Comparison of ENCODE assay signal across 18 cellular contexts in the genomic region with DNA sequence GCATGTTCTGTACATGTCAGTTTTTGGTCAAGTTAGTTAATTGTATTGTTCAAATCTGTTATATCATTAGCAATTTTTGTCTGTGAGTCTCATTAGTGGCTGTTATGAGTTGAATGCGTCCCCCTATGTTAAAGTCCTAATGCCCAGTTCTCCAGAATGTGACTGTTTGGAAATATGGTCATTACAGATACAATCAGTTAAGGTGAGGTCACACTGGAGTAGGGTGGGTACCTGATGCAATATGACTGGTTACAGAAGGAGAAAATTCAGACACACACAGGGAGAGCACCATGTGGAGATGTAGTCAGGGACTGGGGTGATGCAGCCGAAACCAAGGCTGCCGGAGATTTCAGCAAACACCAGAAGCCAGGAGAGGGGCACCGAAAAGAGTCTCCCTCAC. TPM values are rescaled to one million over a fixed set of nuclear protein-coding genes. Genes with fewer than 3 reads are reported as not detected.
DNase-seq lines count a peak whose midpoint lies in the region; ATAC-seq, FAIRE-seq and TF ChIP-seq lines count a peak whose summit lies in the region.
"Had no signal": no experiment of that assay in that cellular context is flagged by ENCODE, and none has a peak within 500 bp of the region (broad histone marks: within the 10 kb centered on the region; RNA-seq: fewer than 3 reads in every experiment).

No MANE protein-coding gene starts in this region.

- H3K4me1 ChIP-seq in K562 (replicated peaks in 1 of 2; ENCODE audit: control insufficient read depth in 2 of 2, insufficient read depth in 2 of 2, low read length in 2 of 2) (peaks cover 0 to 2% of the 10 kb centered on the region in 2 experiments; a peak in 3 of 5 replicates), trophoblast cell (ENCODE audit: control insufficient read depth in 1 of 2, insufficient read depth in 2 of 2, low read length in 2 of 2) (no peaks in the 10 kb centered on the region)
- H3K4me1 ChIP-seq: BE2C had no signal

- H3K9me3 Mint-ChIP-seq in activated naive CD4-positive, alpha-beta T cell treated with anti-CD3 and anti-CD28 coated beads for 36 hours: no peaks in the 10 kb centered on the region
- no peaks in the 10 kb centered on the region for H3K9me3 Mint-ChIP-seq in T-cell
- H3K9me3 Mint-ChIP-seq: CD4-positive, alpha-beta T cell had no signal

- no peaks in the 10 kb centered on the region for H3K79me1 ChIP-seq in trophoblast cell (ENCODE audit: low read length)

- no peak for DNase-seq in activated naive CD4-positive, alpha-beta T cell treated with anti-CD3 and anti-CD28 coated beads for 36 hours
- DNase-seq in activated naive CD4-positive, alpha-beta T cell (lab: John Stamatoyannopoulos, UW): no peak
- DNase-seq in T-cell (no peak), K562 (ENCODE audit: extremely low read depth in 1 of 4, low spot score in 3 of 4) (no peak), trophoblast cell (peak in 1 of 2 donors; percentile 35)
- no peak for DNase-seq in activated effector memory CD4-positive, alpha-beta T cell treated with Interleukin-2 at 50 U/mL for 16 hours
- DNase-seq: BE2C; Calu3; CD4-positive, alpha-beta T cell; DMS 273 treated with DMSO at 0.1 percent for 48 hours; DMS79; GDM1; GM23248 had no signal

- H3K18ac ChIP-seq in trophoblast cell (ENCODE audit: low read length): no peak overlapping the region

- no peaks in the 10 kb centered on the region for H3K9me1 ChIP-seq in K562 (ENCODE audit: control insufficient read depth, insufficient read depth, low read length)

- H3K4me2 ChIP-seq in K562 (ENCODE audit: insufficient read depth, low read length) (no peak overlapping the region), trophoblast cell (ENCODE audit: low read length) (no peak overlapping the region)

- H3K27me3 Mint-ChIP-seq in activated naive CD4-positive, alpha-beta T cell treated with anti-CD3 and anti-CD28 coated beads for 36 hours (ENCODE audit: low read depth): no peaks in the 10 kb centered on the region
- H3K27me3 Mint-ChIP-seq in T-cell: no peaks in the 10 kb centered on the region
- H3K27me3 Mint-ChIP-seq: CD4-positive, alpha-beta T cell had no signal

- H3K9ac ChIP-seq in K562 (ENCODE audit: insufficient read depth in 1 of 2, low read depth in 2 of 2, low read length in 2 of 2) (no peak overlapping the region), trophoblast cell (ENCODE audit: low read length) (no peak overlapping the region)
- H3K9ac ChIP-seq: GM23248 had no signal

- WGBS in K562 (ENCODE audit: insufficient coverage, low coverage, missing lambda C conversion rate): 77% methylated on average over 4 of the region's 4 CpGs
- WGBS in trophoblast cell (ENCODE audit: extremely low coverage, insufficient coverage, insufficient read length): no CpG with 5 or more reads among the region's 4 CpGs

- H3K4me3 ChIP-seq in K562 (no peak overlapping the region), trophoblast cell (ENCODE audit: low read depth, low read length) (no peak overlapping the region)
- H3K4me3 ChIP-seq: GM23248, HAP-1 had no signal

- no peaks in the 10 kb centered on the region for H4K20me1 ChIP-seq in K562 (replicated peaks; ENCODE audit: control insufficient read depth, insufficient read depth, low read length)

- no peak for TF ChIP-seq RAD21 in K562 (CRISPR knock-in tag; conservative IDR thresholded peaks at IDR 0.05 in 1 of 2, IDR thresholded peaks at IDR 0.05 in 1 of 2)

- no peaks in the 10 kb centered on the region for H3K9me3 ChIP-seq in K562 (replicated peaks; ENCODE audit: control insufficient read depth, insufficient read depth, low read depth, low read length)
- no peaks in the 10 kb centered on the region for H3K9me3 ChIP-seq in trophoblast cell (ENCODE audit: insufficient read depth, low read depth, low read length)
- H3K9me3 ChIP-seq: BE2C, HAP-1 had no signal

- peak overlapping the region; percentile 18 for H3K27ac Mint-ChIP-seq in activated naive CD4-positive, alpha-beta T cell treated with anti-CD3 and anti-CD28 coated beads for 36 hours
- peak overlapping the region; percentile 25 to 46 for H3K27ac Mint-ChIP-seq in T-cell

- TF ChIP-seq CTCF in K562 (IDR thresholded peaks at IDR 0.05 in 2 of 3, conservative IDR thresholded peaks at IDR 0.05 in 1 of 3; ENCODE audit: insufficient read depth in 2 of 3, low read depth in 1 of 3, low read length in 3 of 3): no peak

- no peak for TF ChIP-seq EP300 in K562 (IDR thresholded peaks at IDR 0.05; ENCODE audit: low read length)

- ATAC-seq in T-cell (replicated peaks in 1 of 4) (no peak), K562 (peak; percentile 86), HG03175 (IDR thresholded peaks at IDR 0.05; ENCODE audit: unreplicated experiment) (no peak)

- no peak overlapping the region for H2BK12ac ChIP-seq in trophoblast cell (ENCODE audit: low read length)

- peaks cover 10% of the 10 kb centered on the region for H3K36me3 Mint-ChIP-seq in activated naive CD4-positive, alpha-beta T cell treated with anti-CD3 and anti-CD28 coated beads for 36 hours (ENCODE audit: low read depth)
- H3K36me3 Mint-ChIP-seq in T-cell: peaks cover 40% of the 10 kb centered on the region

- H4K12ac ChIP-seq in trophoblast cell (ENCODE audit: low read depth, low read length): no peak overlapping the region

- no peak overlapping the region for H2BK5ac ChIP-seq in trophoblast cell (ENCODE audit: low read depth, low read length, poor library complexity)

- intact Hi-C loops in activated naive CD4-positive, alpha-beta T cell treated with anti-CD3 and anti-CD28 coated beads for 36 hours (cut with micrococcal nuclease): no loop called here
- intact Hi-C loops in K562 (cut with micrococcal nuclease): no loop called here

- no peaks in the 10 kb centered on the region for H3K36me3 ChIP-seq in K562 (ENCODE audit: control insufficient read depth, insufficient read depth, low read length)
- peaks cover 3 to 5% of the 10 kb centered on the region in 2 experiments for H3K36me3 ChIP-seq in trophoblast cell (ENCODE audit: control insufficient read depth in 1 of 2, insufficient read depth in 2 of 2, low read length in 2 of 2)
- H3K36me3 ChIP-seq: BE2C, HAP-1 had no signal

- no peak overlapping the region for H3K14ac ChIP-seq in trophoblast cell (ENCODE audit: low read length)

- no peak for FAIRE-seq in K562 (lab: Jason Lieb, UNC)
- FAIRE-seq: GM12892, GM18507 had no signal

- H2AFZ ChIP-seq in K562 (ENCODE audit: low read depth, low read length): no peak overlapping the region
- H2AFZ ChIP-seq in trophoblast cell (ENCODE audit: insufficient read depth, low read length, poor library complexity): no peak overlapping the region
- H2AFZ ChIP-seq: GM23248 had no signal

- no peaks in the 10 kb centered on the region for H3K27me3 ChIP-seq in K562 (ENCODE audit: control insufficient read depth in 2 of 2, insufficient read depth in 2 of 2, low read length in 2 of 2)
- H3K27me3 ChIP-seq in trophoblast cell (ENCODE audit: insufficient read depth, low read length): no peaks in the 10 kb centered on the region
- H3K27me3 ChIP-seq: BE2C had no signal

- H3K23ac ChIP-seq in trophoblast cell (ENCODE audit: low read length): peak overlapping the region; percentile 74

- H2BK120ac ChIP-seq in trophoblast cell (ENCODE audit: insufficient read depth, low read length, poor library complexity): no peak overlapping the region

- BruUV-seq in K562 (replicated peaks; lab: Mats Ljungman, UMichigan): no TSS peak

- CTCF ChIA-PET in activated naive CD4-positive, alpha-beta T cell treated with anti-CD3 and anti-CD28 coated beads for 36 hours (lab: Charles Lee): interaction anchor here (1.2 to 1.8 kb wide), 3 partner anchors 9 to 66 kb away, joined by 4 to 6 read pairs (median 5); no protein-coding TSS in a partner anchor
- CTCF ChIA-PET in T-cell (lab: Charles Lee) (no interaction called here), K562 (lab: Yijun Ruan, JAX; ENCODE audit: low intra/inter-chr PET ratio) (no interaction called here)

- no peak overlapping the region for H4K8ac ChIP-seq in trophoblast cell (ENCODE audit: low read depth, low read length)

- H3K27ac ChIP-seq in K562 (ENCODE audit: extremely low read depth, low read depth, low read length) (no peak overlapping the region), trophoblast cell (ENCODE audit: low read depth, low read length) (no peak overlapping the region)
- H3K27ac ChIP-seq: C4-2B, GM23248 had no signal

- no peak for TF ChIP-seq POLR2A in K562 (conservative IDR thresholded peaks at IDR 0.05)

- H3K4me1 Mint-ChIP-seq in activated naive CD4-positive, alpha-beta T cell treated with anti-CD3 and anti-CD28 coated beads for 36 hours (ENCODE audit: low read depth): peaks cover 43% of the 10 kb centered on the region
- peaks cover 22 to 32% (median 28%) of the 10 kb centered on the region in 3 donors for H3K4me1 Mint-ChIP-seq in T-cell

- in situ Hi-C loops in K562 (cut with MboI): no loop called here

- H3K79me2 ChIP-seq in K562 (ENCODE audit: control insufficient read depth, insufficient read depth, low read length): no peaks in the 10 kb centered on the region
- H3K79me2 ChIP-seq in trophoblast cell (ENCODE audit: control insufficient read depth, insufficient read depth, low read length, poor library complexity): no peaks in the 10 kb centered on the region

- POLR2A ChIA-PET in T-cell (lab: Charles Lee): no interaction called here
- POLR2A ChIA-PET in K562 (lab: Yijun Ruan, JAX): no interaction called here

- no peak overlapping the region for H3K4ac ChIP-seq in trophoblast cell (ENCODE audit: low read depth, low read length)

- no peak overlapping the region for H3K4me3 Mint-ChIP-seq in activated naive CD4-positive, alpha-beta T cell treated with anti-CD3 and anti-CD28 coated beads for 36 hours
- H3K4me3 Mint-ChIP-seq in T-cell: no peak overlapping the region
- H3K4me3 Mint-ChIP-seq: CD4-positive, alpha-beta T cell had no signal

- H2AK5ac ChIP-seq in trophoblast cell (ENCODE audit: low read length): no peak overlapping the region

- no peak overlapping the region for H4K91ac ChIP-seq in trophoblast cell (ENCODE audit: low read depth, low read length)

RNA-seq across cellular contexts. Expression of a gene that starts 15.1 kb away (rescaled TPM):
- total RNA-seq in activated naive CD4-positive, alpha-beta T cell treated with anti-CD3 and anti-CD28 coated beads for 36 hours: 10 to 100 TPM; 20.6 to 22.6 TPM
- 10 to 100 TPM; 61.9 to 91.0 (median 72.6) TPM for total RNA-seq in T-cell
- 4.2 and 6.2 TPM in 2 replicates for total RNA-seq in K562 (2011; cell fraction: chromatin; rRNA removed; ENCODE audit: low replicate concordance)
- 2.2 and 5.0 TPM in 2 replicates for total RNA-seq in K562 (2011; cell fraction: nucleolus; rRNA removed)
- 2.7 and 5.5 TPM in 2 replicates for total RNA-seq in K562 (2011; cell fraction: nucleoplasm; rRNA removed)
- 1.2 and 2.0 TPM in 2 replicates for total RNA-seq in K562 (2014; rRNA removed)
- 1.7 and 2.0 TPM in 2 replicates for total RNA-seq in K562 (2014; rRNA removed; fragmentation: Illumina TruSeq; extraction: Trizol)
- 1.1 and 1.9 TPM in 2 replicates for total RNA-seq in K562 (2015; rRNA removed; fragmentation: Illumina TruSeq; extraction: Trizol)
- 2.8 and 3.0 TPM in 2 replicates for total RNA-seq in K562 (2021)
- 3.5 and 5.0 TPM in 2 replicates for polyA plus RNA-seq in K562 (2011; rRNA removed)
- 1.2 and 2.1 TPM in 2 replicates for polyA plus RNA-seq in K562 (2011; cell fraction: cytosol; rRNA removed)
- polyA plus RNA-seq in K562 (2011; cell fraction: nucleus; rRNA removed): 4.0 and 7.1 TPM in 2 replicates
- polyA plus RNA-seq in K562 (2012): 2.4 and 4.1 TPM in 2 replicates
- 1.1 and 1.9 TPM in 2 replicates for polyA plus RNA-seq in K562 (2014; fragmentation: Illumina TruSeq; extraction: Trizol)
- 1 to 10 TPM; 1.3 to 2.0 TPM for polyA plus RNA-seq in K562 (2014; fragmentation: Nextera tagmentation; extraction: Ambion mirVana)
- 1.1 and 2.3 TPM in 2 replicates for polyA plus RNA-seq in K562 (2014; rRNA removed)
- 1.4 and 1.9 TPM in 2 replicates for polyA minus RNA-seq in K562 (2011; rRNA and poly(A)+ RNA removed)
- not detected in 2 replicates for polyA minus RNA-seq in K562 (2011; cell fraction: cytosol; rRNA and poly(A)+ RNA removed)
- 1.9 and 5.0 TPM in 2 replicates for polyA minus RNA-seq in K562 (2011; cell fraction: nucleus; rRNA and poly(A)+ RNA removed)
- polyA plus RNA-seq in trophoblast cell (2013): 20.9 and 23.4 TPM in 2 replicates

RNA-seq across cellular contexts. Expression of a gene that starts 15.4 kb away (rescaled TPM):
- 100 to 1,000 TPM; 102 to 104 TPM for total RNA-seq in activated naive CD4-positive, alpha-beta T cell treated with anti-CD3 and anti-CD28 coated beads for 36 hours
- total RNA-seq in T-cell (10 to 100 TPM; 46.6 to 73.9 (median 58.3) TPM), K562 (2014; rRNA removed) (20.2 and 22.7 TPM in 2 replicates), K562 (2014; rRNA removed; fragmentation: Illumina TruSeq; extraction: Trizol) (24.3 and 26.8 TPM in 2 replicates), K562 (2015; rRNA removed; fragmentation: Illumina TruSeq; extraction: Trizol) (35.4 and 37.3 TPM in 2 replicates), K562 (2021) (25.1 and 25.8 TPM in 2 replicates)
- 1.7 and 2.1 TPM in 2 replicates for total RNA-seq in K562 (2011; cell fraction: chromatin; rRNA removed; ENCODE audit: low replicate concordance)
- total RNA-seq in K562 (2011; cell fraction: nucleolus; rRNA removed): 1.0 and 1.6 TPM in 2 replicates
- total RNA-seq in K562 (2011; cell fraction: nucleoplasm; rRNA removed): 1.5 and 1.8 TPM in 2 replicates
- polyA plus RNA-seq in K562 (2011; rRNA removed) (16.6 and 20.5 TPM in 2 replicates), K562 (2014; fragmentation: Illumina TruSeq; extraction: Trizol) (24.5 and 24.9 TPM in 2 replicates), K562 (2014; fragmentation: Nextera tagmentation; extraction: Ambion mirVana) (10 to 100 TPM; 15.0 to 23.0 TPM), K562 (2014; rRNA removed) (16.5 and 16.6 TPM in 2 replicates)
- 6.5 and 10.2 TPM in 2 replicates for polyA plus RNA-seq in K562 (2011; cell fraction: cytosol; rRNA removed)
- 2.8 and 6.8 TPM in 2 replicates for polyA plus RNA-seq in K562 (2011; cell fraction: nucleus; rRNA removed)
- 33.5 and 38.3 TPM in 2 replicates for polyA plus RNA-seq in K562 (2012)
- 52.6 and 53.0 TPM in 2 replicates for polyA minus RNA-seq in K562 (2011; rRNA and poly(A)+ RNA removed)
- 15.8 and 23.3 TPM in 2 replicates for polyA minus RNA-seq in K562 (2011; cell fraction: cytosol; rRNA and poly(A)+ RNA removed)
- polyA minus RNA-seq in K562 (2011; cell fraction: nucleus; rRNA and poly(A)+ RNA removed): 2.2 and 6.3 TPM in 2 replicates
- 50.9 and 53.5 TPM in 2 replicates for polyA plus RNA-seq in trophoblast cell (2013)

RNA-seq across cellular contexts. Expression of a gene that starts 44.8 kb away (rescaled TPM):
- 10 to 100 TPM; 17.7 to 24.0 TPM for total RNA-seq in activated naive CD4-positive, alpha-beta T cell treated with anti-CD3 and anti-CD28 coated beads for 36 hours
- 10 to 100 TPM; 22.4 to 26.4 (median 25.4) TPM for total RNA-seq in T-cell
- 9.7 and 29.8 TPM in 2 replicates for total RNA-seq in K562 (2011; cell fraction: chromatin; rRNA removed; ENCODE audit: low replicate concordance)
- total RNA-seq in K562 (2011; cell fraction: nucleolus; rRNA removed): 4.5 and 5.5 TPM in 2 replicates
- total RNA-seq in K562 (2011; cell fraction: nucleoplasm; rRNA removed): 7.6 and 11.0 TPM in 2 replicates
- total RNA-seq in K562 (2014; rRNA removed): 15.6 and 22.7 TPM in 2 replicates
- 20.4 and 22.7 TPM in 2 replicates for total RNA-seq in K562 (2014; rRNA removed; fragmentation: Illumina TruSeq; extraction: Trizol)
- 16.5 and 16.8 TPM in 2 replicates for total RNA-seq in K562 (2015; rRNA removed; fragmentation: Illumina TruSeq; extraction: Trizol)
- 20.3 and 21.3 TPM in 2 replicates for total RNA-seq in K562 (2021)
- polyA plus RNA-seq in K562 (2011; rRNA removed): 7.7 and 12.4 TPM in 2 replicates
- 3.1 and 5.4 TPM in 2 replicates for polyA plus RNA-seq in K562 (2011; cell fraction: cytosol; rRNA removed)
- polyA plus RNA-seq in K562 (2011; cell fraction: nucleus; rRNA removed): 2.8 TPM in 2 replicates
- 6.1 and 7.8 TPM in 2 replicates for polyA plus RNA-seq in K562 (2012)
- polyA plus RNA-seq in K562 (2014; fragmentation: Illumina TruSeq; extraction: Trizol): 11.9 and 14.2 TPM in 2 replicates
- 1 to 10 TPM; 9.5 to 9.7 TPM for polyA plus RNA-seq in K562 (2014; fragmentation: Nextera tagmentation; extraction: Ambion mirVana)
- polyA plus RNA-seq in K562 (2014; rRNA removed): 10.3 and 10.7 TPM in 2 replicates
- polyA minus RNA-seq in K562 (2011; rRNA and poly(A)+ RNA removed): 19.6 and 21.1 TPM in 2 replicates
- 7.7 and 14.0 TPM in 2 replicates for polyA minus RNA-seq in K562 (2011; cell fraction: cytosol; rRNA and poly(A)+ RNA removed)
- 7.3 and 14.7 TPM in 2 replicates for polyA minus RNA-seq in K562 (2011; cell fraction: nucleus; rRNA and poly(A)+ RNA removed)
- 7.7 and 8.1 TPM in 2 replicates for polyA plus RNA-seq in trophoblast cell (2013)
